Comparison of ENCODE assay signal across 1 cellular context in genomic region chr16:24516900-24517669, GRCh38.
TF ChIP-seq lines count a peak whose summit lies in the region.

No MANE protein-coding gene starts in this region.

TF ChIP-seq in HepG2, 621 proteins besides CTCF, POLR2A, EP300 and RAD21 (continued from another document and continues in another):
- TF ChIP-seq ZNF367 (CRISPR knock-in tag; IDR thresholded peaks at IDR 0.05; ENCODE audit: borderline replicate concordance): no peak
- no peak for TF ChIP-seq ZNF205 (CRISPR knock-in tag; IDR thresholded peaks at IDR 0.05)
- TF ChIP-seq AKNA (CRISPR knock-in tag; IDR thresholded peaks at IDR 0.05; ENCODE audit: borderline replicate concordance): no peak
- no peak for TF ChIP-seq ZNF510 (CRISPR knock-in tag; IDR thresholded peaks at IDR 0.05; ENCODE audit: low read depth)
- no peak for TF ChIP-seq HNRNPL (IDR thresholded peaks at IDR 0.05; ENCODE audit: low read depth, low read length)
- TF ChIP-seq SKIL (CRISPR knock-in tag; IDR thresholded peaks at IDR 0.05; ENCODE audit: borderline replicate concordance): no peak
- TF ChIP-seq ZNF101 (CRISPR knock-in tag; IDR thresholded peaks at IDR 0.05; ENCODE audit: borderline replicate concordance, low read depth): no peak
- peak; percentile 6; the same call in 1 of the 2 replicates for TF ChIP-seq CEBPB (IDR thresholded peaks at IDR 0.05; ENCODE audit: borderline replicate concordance, low read depth, low read length)
- no peak for TF ChIP-seq HNRNPUL1 (IDR thresholded peaks at IDR 0.05; ENCODE audit: low read depth, low read length)
- TF ChIP-seq ZNF331 (CRISPR knock-in tag; IDR thresholded peaks at IDR 0.05): 0 out of 2 replicates have a peak, but pooled peaks have one; percentile 34
- TF ChIP-seq CSRNP2 (CRISPR knock-in tag; conservative IDR thresholded peaks at IDR 0.05; ENCODE audit: low read depth): no peak
- TF ChIP-seq NCOA1 (CRISPR knock-in tag; IDR thresholded peaks at IDR 0.05): no peak
- TF ChIP-seq CHD4 (IDR thresholded peaks at IDR 0.05; ENCODE audit: borderline replicate concordance, low read length): 0 out of 2 replicates have a peak, but pooled peaks have one; percentile 56
- TF ChIP-seq ETV6 (CRISPR knock-in tag; conservative IDR thresholded peaks at IDR 0.05): no peak
- TF ChIP-seq SETDB1 (CRISPR knock-in tag; IDR thresholded peaks at IDR 0.05; ENCODE audit: borderline replicate concordance): no peak
- TF ChIP-seq YY1 (IDR thresholded peaks at IDR 0.05; ENCODE audit: insufficient read depth, insufficient replicate concordance, low read depth, low read length): no peak
- no peak for TF ChIP-seq CEBPG (CRISPR knock-in tag; IDR thresholded peaks at IDR 0.05)
- TF ChIP-seq ZNF3 (CRISPR knock-in tag; IDR thresholded peaks at IDR 0.05): no peak
- TF ChIP-seq ZNF800 (CRISPR knock-in tag; IDR thresholded peaks at IDR 0.05): no peak
- TF ChIP-seq PRDM4 (CRISPR knock-in tag; IDR thresholded peaks at IDR 0.05; ENCODE audit: borderline replicate concordance): no peak
- no peak for TF ChIP-seq GTF3A (CRISPR knock-in tag; conservative IDR thresholded peaks at IDR 0.05)
- TF ChIP-seq HMGA1 (CRISPR knock-in tag; conservative IDR thresholded peaks at IDR 0.05): no peak
- no peak for TF ChIP-seq IRF1 (CRISPR knock-in tag; IDR thresholded peaks at IDR 0.05; ENCODE audit: low read depth)
- 0 out of 2 replicates have a peak, but pooled peaks have one; percentile 18 for TF ChIP-seq PPARG (CRISPR knock-in tag; conservative IDR thresholded peaks at IDR 0.05)
- TF ChIP-seq PHF21A (CRISPR knock-in tag; IDR thresholded peaks at IDR 0.05): peak; percentile 69
- no peak for TF ChIP-seq TRIM22 (IDR thresholded peaks at IDR 0.05)
- no peak for TF ChIP-seq TSC22D2 (CRISPR knock-in tag; IDR thresholded peaks at IDR 0.05; ENCODE audit: borderline replicate concordance)
- TF ChIP-seq ZNF576 (CRISPR knock-in tag; IDR thresholded peaks at IDR 0.05): no peak
- no peak; the same call in 1 of the 2 replicates for TF ChIP-seq TOE1 (CRISPR knock-in tag; IDR thresholded peaks at IDR 0.05)
- no peak for TF ChIP-seq RBM22 (optimal IDR thresholded peaks at IDR 0.05; ENCODE audit: low read length)
- no peak for TF ChIP-seq ZFP91 (CRISPR knock-in tag; IDR thresholded peaks at IDR 0.05; ENCODE audit: borderline replicate concordance)
- TF ChIP-seq ZNF280B (CRISPR knock-in tag; IDR thresholded peaks at IDR 0.05; ENCODE audit: borderline replicate concordance): no peak
- TF ChIP-seq ZNF207 (IDR thresholded peaks at IDR 0.05; ENCODE audit: borderline replicate concordance): no peak
- no peak for TF ChIP-seq DNMT3B (CRISPR knock-in tag; conservative IDR thresholded peaks at IDR 0.05)
- no peak for TF ChIP-seq ZBTB33 (CRISPR knock-in tag; IDR thresholded peaks at IDR 0.05)
- TF ChIP-seq REPIN1 (CRISPR knock-in tag; IDR thresholded peaks at IDR 0.05; ENCODE audit: borderline replicate concordance, low read depth): no peak
- TF ChIP-seq SNRNP70 (IDR thresholded peaks at IDR 0.05; ENCODE audit: low read depth, low read length): no peak
- no peak for TF ChIP-seq ZNF672 (CRISPR knock-in tag; IDR thresholded peaks at IDR 0.05)
